ENCODE assay signal across 10 cellular contexts in genomic region chr14:105195533-105196227, GRCh38. TPM values are rescaled to one million over a fixed set of nuclear protein-coding genes. Genes with fewer than 3 reads are reported as not detected.
DNase-seq lines count a peak whose midpoint lies in the region; ATAC-seq, FAIRE-seq and TF ChIP-seq lines count a peak whose summit lies in the region.
"Had no signal": no experiment of that assay in that cellular context is flagged by ENCODE, and none has a peak within 500 bp of the region (broad histone marks: within the 10 kb centered on the region; RNA-seq: fewer than 3 reads in every experiment).

No MANE protein-coding gene starts in this region.

- TF ChIP-seq POLR2A in heart left ventricle (IDR thresholded peaks at IDR 0.05) (no peak), stomach (IDR thresholded peaks at IDR 0.05) (no peak)

- DNase-seq in heart left ventricle (no peak), left cardiac atrium (no peak), WERI-Rb-1 (no peak), left kidney (ENCODE audit: low read depth, low spot score) (peak; percentile 61), stomach (no peak), NCI-H748 treated with DMSO at 0.1 percent for 48 hours (lab: John Stamatoyannopoulos, UW) (no peak), RCC 7860 (ENCODE audit: low spot score) (no peak), omental fat pad (ENCODE audit: low spot score) (no peak)
- DNase-seq: NCI-H2081 treated with DMSO at 0.1 percent for 48 hours, PC-3 had no signal

- H3K4me3 ChIP-seq in heart left ventricle: peak overlapping the region in 5 of 12 donors; percentile 18 to 36 (median 35)
- H3K4me3 ChIP-seq in WERI-Rb-1 (ENCODE audit: low read depth, low read length): no peak overlapping the region
- H3K4me3 ChIP-seq in stomach: no peak overlapping the region

- H3K9me3 ChIP-seq in heart left ventricle (no peaks in the 10 kb centered on the region), WERI-Rb-1 (ENCODE audit: severe bottlenecking) (no peaks in the 10 kb centered on the region), stomach (no peaks in the 10 kb centered on the region)

- intact Hi-C loops in heart left ventricle (cut with DNase I): loop anchor here in 2 of 10 donors (2.0 to 5.0 kb wide), 3 partner anchors 27 to 279 kb away; partner anchors contain the start of genes CRIP2 (in 1 of the 2) and JAG2 (in 1 of the 2)
- intact Hi-C loops in left cardiac atrium (cut with DNase I): no loop called here
- intact Hi-C loops in stomach (cut with DNase I; ENCODE audit: low total_unique reads): no loop called here

- 24 to 39% (median 32%) methylated on average over 16 to 25 of the region's 25 CpGs for WGBS in heart left ventricle, 4 donors
- WGBS in stomach, 5 donors: 42 to 62% (median 54%) methylated on average over 23 to 25 of the region's 25 CpGs

- no peaks in the 10 kb centered on the region for H3K36me3 ChIP-seq in heart left ventricle
- H3K36me3 ChIP-seq in WERI-Rb-1: no peaks in the 10 kb centered on the region
- H3K36me3 ChIP-seq in stomach: no peaks in the 10 kb centered on the region

- TF ChIP-seq CTCF in heart left ventricle (IDR thresholded peaks at IDR 0.05) (no peak), WERI-Rb-1 (IDR thresholded peaks at IDR 0.05; ENCODE audit: low read depth, low read length) (0 out of 2 replicates have a peak, but pooled peaks have one; percentile 4), stomach (IDR thresholded peaks at IDR 0.05) (no peak), omental fat pad (IDR thresholded peaks at IDR 0.05) (no peak)

- TF ChIP-seq EP300 in stomach (IDR thresholded peaks at IDR 0.05): no peak

- no peak for ATAC-seq in heart left ventricle
- ATAC-seq in left cardiac atrium: no peak
- ATAC-seq in omental fat pad (ENCODE audit: low FRiP score): no peak

- H3K27me3 ChIP-seq in heart left ventricle: peaks cover 0 to 80% (median 35%) of the 10 kb centered on the region in 9 donors
- H3K27me3 ChIP-seq in WERI-Rb-1 (ENCODE audit: insufficient read depth, low read depth, severe bottlenecking): no peaks in the 10 kb centered on the region
- peaks cover 10 to 97% (median 89%) of the 10 kb centered on the region in 3 donors for H3K27me3 ChIP-seq in stomach

- peak overlapping the region; percentile 70 to 97 (median 86) for H3K27ac ChIP-seq in heart left ventricle
- H3K27ac ChIP-seq in WERI-Rb-1: no peak overlapping the region
- peak overlapping the region; percentile 33 to 68 (median 59) for H3K27ac ChIP-seq in stomach

- no peak for FAIRE-seq in RCC 7860 (lab: Jason Lieb, UNC)

- H3K4me1 ChIP-seq in heart left ventricle (peaks cover 10 to 86% (median 61%) of the 10 kb centered on the region in 12 donors), stomach (peaks cover 20 to 49% (median 44%) of the 10 kb centered on the region in 4 donors)

RNA-seq across cellular contexts. Expression of gene NUDT14, which starts 14.6 kb away (rescaled TPM):
- 10 to 100 TPM; 16.7 to 48.9 (median 23.8) TPM for total RNA-seq in heart left ventricle
- 10 to 100 TPM; 14.3 to 29.6 TPM for polyA plus RNA-seq in heart left ventricle
- total RNA-seq in left cardiac atrium: 10 to 100 TPM; 25.9 to 29.1 TPM
- 10 to 100 TPM in 4 of 5 donors, not detected in 1; 15.2 to 62.6 (median 18.4) TPM for total RNA-seq in stomach
- 10 to 100 TPM; 26.6 to 51.7 (median 30.7) TPM for polyA plus RNA-seq in stomach
- 10 to 100 TPM; 12.1 to 22.3 (median 16.6) TPM for total RNA-seq in omental fat pad

RNA-seq across cellular contexts. Expression of gene JAG2, which starts 27.1 kb away (rescaled TPM):
- total RNA-seq in heart left ventricle (10 to 100 TPM; 20.4 to 62.4 (median 28.6) TPM), left cardiac atrium (10 to 100 TPM; 22.4 to 25.5 TPM), stomach (100 to 1,000 TPM in 1 of 5 donors, 10 to 100 TPM in 3, 1 to 10 TPM in 1; 8.0 to 117 (median 18.7) TPM), omental fat pad (10 to 100 TPM in 1 of 4 donors, 1 to 10 TPM in 3; 4.7 to 21.3 (median 8.3) TPM)
- polyA plus RNA-seq in heart left ventricle (10 to 100 TPM; 19.1 to 25.2 TPM), stomach (10 to 100 TPM in 1 of 3 donors, 1 to 10 TPM in 2; 6.0 to 27.2 (median 7.5) TPM)

RNA-seq across cellular contexts. Expression of gene BTBD6, which starts 52.7 kb away (rescaled TPM):
- total RNA-seq in heart left ventricle (10 to 100 TPM; 28.8 to 51.8 (median 34.8) TPM), left cardiac atrium (10 to 100 TPM; 37.7 to 42.7 TPM), stomach (10 to 100 TPM; 13.4 to 53.6 (median 25.2) TPM), omental fat pad (10 to 100 TPM; 63.9 to 95.4 (median 67.9) TPM)
- polyA plus RNA-seq in heart left ventricle (10 to 100 TPM; 40.7 to 56.3 TPM), stomach (10 to 100 TPM; 47.1 to 55.0 (median 50.7) TPM)
